25 cellular contexts compared by ENCODE assay signal in genomic region chr10:130400890-130401289, GRCh38.
DNase-seq lines count a peak whose midpoint lies in the region; ATAC-seq, FAIRE-seq and TF ChIP-seq lines count a peak whose summit lies in the region.
"Had no signal": no experiment of that assay in that cellular context is flagged by ENCODE, and none has a peak within 500 bp of the region (broad histone marks: within the 10 kb centered on the region; RNA-seq: fewer than 3 reads in every experiment).

No MANE protein-coding gene starts in this region.

- TF ChIP-seq POLR2A in vagina (IDR thresholded peaks at IDR 0.05) (no peak), GM12892 (IDR thresholded peaks at IDR 0.05; ENCODE audit: low read depth, low read length) (no peak)

- H3K18ac ChIP-seq in H9 (ENCODE audit: insufficient read length, low read depth, low read length), result no peak overlapping the region

- H3T11ph ChIP-seq in H9 (ENCODE audit: low read length), result no peak overlapping the region

- no peak overlapping the region for H2BK15ac ChIP-seq in H9 (ENCODE audit: low read depth, low read length)

- H3K9me3 ChIP-seq in H9 (ENCODE audit: control insufficient read depth, low read depth, low read length) (no peaks in the 10 kb centered on the region), vagina (no peaks in the 10 kb centered on the region)
- H3K9me3 ChIP-seq: A549 had no signal

- TF ChIP-seq CTCF in H9 (conservative IDR thresholded peaks at IDR 0.05) (no peak), coronary artery (IDR thresholded peaks at IDR 0.05) (no peak), vagina (IDR thresholded peaks at IDR 0.05) (no peak)

- peaks cover 26 to 32% of the 10 kb centered on the region in 2 experiments for H3K9me3 Mint-ChIP-seq in H9
- H3K9me3 Mint-ChIP-seq in stimulated activated memory B cell treated with anti-CD40 and anti-IgM and Interleukin-4, amounts not matched to agents 10 μg/mL and 1 μg/mL and 100 μg/mL, for 72 hours, result peaks cover 4% of the 10 kb centered on the region

- H2BK120ac ChIP-seq in H9 (ENCODE audit: low read depth, low read length, poor library complexity, severe bottlenecking), result no peak overlapping the region

- no peak overlapping the region for H3K56ac ChIP-seq in H9 (ENCODE audit: insufficient read length, low read depth, low read length)

- no peaks in the 10 kb centered on the region; the same call in 1 of the 2 replicates for H3K27me3 ChIP-seq in H9 (ENCODE audit: insufficient read depth, low read length)
- no peaks in the 10 kb centered on the region for H3K27me3 ChIP-seq in vagina

- no peak for ATAC-seq in stimulated activated memory B cell treated with anti-CD40 and anti-IgM and Interleukin-4, amounts not matched to agents 10 μg/mL and 1 μg/mL and 100 μg/mL, for 72 hours
- ATAC-seq: A549, GM12878 had no signal

- peaks cover 39 to 47% of the 10 kb centered on the region in 2 experiments for H3K4me1 Mint-ChIP-seq in H9
- no peaks in the 10 kb centered on the region for H3K4me1 Mint-ChIP-seq in stimulated activated memory B cell treated with anti-CD40 and anti-IgM and Interleukin-4, amounts not matched to agents 10 μg/mL and 1 μg/mL and 100 μg/mL, for 72 hours
- H3K4me1 Mint-ChIP-seq: CD4-positive, alpha-beta memory T cell had no signal

- no peaks in the 10 kb centered on the region for H4K20me1 ChIP-seq in H9 (ENCODE audit: control insufficient read depth, insufficient read depth, insufficient read length)

- no peak overlapping the region for H4K91ac ChIP-seq in H9 (ENCODE audit: insufficient read length, low read depth, low read length)

- H3K23ac ChIP-seq in H9 (ENCODE audit: insufficient read length, low read depth, low read length), result no peak overlapping the region

- no peak overlapping the region for H3K9ac ChIP-seq in H9 (ENCODE audit: extremely low read depth, insufficient read length, low read length)

- H4K8ac ChIP-seq in H9 (replicated peaks; ENCODE audit: insufficient read length, low read depth, low read length), result no peak overlapping the region

- H3K4me2 ChIP-seq in H9 (ENCODE audit: insufficient read depth, insufficient read length, low read length), result no peak overlapping the region
- H3K4me2 ChIP-seq: A549 had no signal

- H3K23me2 ChIP-seq in H9 (ENCODE audit: insufficient read length, low read depth, low read length, poor library complexity, severe bottlenecking), result no peaks in the 10 kb centered on the region

- H3K36me3 Mint-ChIP-seq in H9 (ENCODE audit: insufficient read depth in 1 of 3, low read depth in 3 of 3), result peaks cover 9 to 33% (median 17%) of the 10 kb centered on the region in 3 experiments
- no peaks in the 10 kb centered on the region for H3K36me3 Mint-ChIP-seq in stimulated activated memory B cell treated with anti-CD40 and anti-IgM and Interleukin-4, amounts not matched to agents 10 μg/mL and 1 μg/mL and 100 μg/mL, for 72 hours
- H3K36me3 Mint-ChIP-seq: CD4-positive, alpha-beta memory T cell had no signal

- peak overlapping the region; percentile 69 to 76 (median 69) for H3K27ac Mint-ChIP-seq in H9
- H3K27ac Mint-ChIP-seq in stimulated activated memory B cell treated with anti-CD40 and anti-IgM and Interleukin-4, amounts not matched to agents 10 μg/mL and 1 μg/mL and 100 μg/mL, for 72 hours, result no peak overlapping the region
- H3K27ac Mint-ChIP-seq: CD4-positive, alpha-beta memory T cell had no signal

- H3K4ac ChIP-seq in H9 (ENCODE audit: low read depth, low read length), result no peak overlapping the region

- H3K36me3 ChIP-seq in vagina, result no peaks in the 10 kb centered on the region

- H3K4me3 Mint-ChIP-seq in H9, result peak overlapping the region in 1 of 2 experiments; percentile 27; a peak in 2 of 5 replicates
- no peak overlapping the region for H3K4me3 Mint-ChIP-seq in stimulated activated memory B cell treated with anti-CD40 and anti-IgM and Interleukin-4, amounts not matched to agents 10 μg/mL and 1 μg/mL and 100 μg/mL, for 72 hours
- H3K4me3 Mint-ChIP-seq: CD4-positive, alpha-beta memory T cell had no signal

- H3K27ac ChIP-seq in H9 (ENCODE audit: insufficient read length, low read depth, low read length), result no peak overlapping the region
- no peak overlapping the region for H3K27ac ChIP-seq in coronary artery
- no peak overlapping the region for H3K27ac ChIP-seq in vagina
- H3K27ac ChIP-seq: A549, SK-N-MC had no signal

- H3K27me3 Mint-ChIP-seq in H9 (ENCODE audit: low read depth), result peaks cover 25% of the 10 kb centered on the region
- H3K27me3 Mint-ChIP-seq in stimulated activated memory B cell treated with anti-CD40 and anti-IgM and Interleukin-4, amounts not matched to agents 10 μg/mL and 1 μg/mL and 100 μg/mL, for 72 hours, result peaks cover 13% of the 10 kb centered on the region

- H3K14ac ChIP-seq in H9 (ENCODE audit: insufficient read depth, low read length), result no peak overlapping the region

- H3K4me3 ChIP-seq in coronary artery, result no peak overlapping the region
- H3K4me3 ChIP-seq in vagina, result no peak overlapping the region
- H3K4me3 ChIP-seq: A549, GM12878, SK-N-MC had no signal

- intact Hi-C loops in vagina (cut with DNase I), result no loop called here

- peaks cover 8% of the 10 kb centered on the region; the same call in 1 of the 2 replicates for H3K4me1 ChIP-seq in H9 (ENCODE audit: insufficient read depth, low read length)
- no peaks in the 10 kb centered on the region for H3K4me1 ChIP-seq in vagina
- H3K4me1 ChIP-seq: A549 had no signal

- H2AK5ac ChIP-seq in H9 (ENCODE audit: insufficient read length, low read length), result no peak overlapping the region

- H2BK12ac ChIP-seq in H9 (ENCODE audit: insufficient read length, low read depth, low read length), result no peak overlapping the region

- H2BK20ac ChIP-seq in H9 (ENCODE audit: low read depth, low read length, poor library complexity, severe bottlenecking), result no peak overlapping the region

- no peaks in the 10 kb centered on the region for H3K79me1 ChIP-seq in H9 (ENCODE audit: insufficient read depth, low read depth, low read length, poor library complexity, severe bottlenecking)

- no peak overlapping the region for H2AFZ ChIP-seq in H9 (ENCODE audit: low read length)

- peak; percentile 36 for DNase-seq in H9
- DNase-seq in coronary artery (ENCODE audit: low spot score), result peak; percentile 58
- peak; percentile 24 for DNase-seq in iPS-NIHi7 (ENCODE audit: extremely low spot score)
- peak; percentile 46 to 52 for DNase-seq in vagina (ENCODE audit: extremely low spot score in 2 of 2)
- no peak for DNase-seq in GM12892 (ENCODE audit: insufficient read length)
- DNase-seq in hepatic stellate cell (ENCODE audit: low spot score), result no peak
- DNase-seq: AML-193; C1 segment of cervical spinal cord; CD4-positive, alpha-beta memory T cell; COR-L47; GOT3; NCI-H1048; NCI-H1417; NCI-H1694 treated with DMSO at 0.1 percent for 48 hours; NCI-H2081; NCI-H226; NCI-H510A; NCI-H69; SIG-M5 had no signal

- H2BK5ac ChIP-seq in H9 (ENCODE audit: insufficient read length, low read length), result no peak overlapping the region

- H3K79me2 ChIP-seq in H9 (ENCODE audit: insufficient read depth, low read length), result no peaks in the 10 kb centered on the region

- H4K5ac ChIP-seq in H9 (ENCODE audit: insufficient read length, low read depth, low read length), result no peak overlapping the region

- WGBS in H9 (ENCODE audit: extremely low coverage, insufficient read length, low lambda C conversion rate), result no CpG with 5 or more reads among the region's 5 CpGs

- no peak for FAIRE-seq in GM12892 (lab: Jason Lieb, UNC)
- FAIRE-seq: A549, G401.6, GM12878, RCC 7860 had no signal

Comparison
In these comparisons a context has a peak if more than half of its experiments do, and no peak if none do; other contexts are left out.
1. DNase-seq: peak in H9 (single experiment), coronary artery (single experiment), iPS-NIHi7 (single experiment) and vagina (2 of 2); none in GM12892 (single experiment) and hepatic stellate cell (single experiment).